10 cellular contexts compared by ENCODE assay signal in the genomic region with DNA sequence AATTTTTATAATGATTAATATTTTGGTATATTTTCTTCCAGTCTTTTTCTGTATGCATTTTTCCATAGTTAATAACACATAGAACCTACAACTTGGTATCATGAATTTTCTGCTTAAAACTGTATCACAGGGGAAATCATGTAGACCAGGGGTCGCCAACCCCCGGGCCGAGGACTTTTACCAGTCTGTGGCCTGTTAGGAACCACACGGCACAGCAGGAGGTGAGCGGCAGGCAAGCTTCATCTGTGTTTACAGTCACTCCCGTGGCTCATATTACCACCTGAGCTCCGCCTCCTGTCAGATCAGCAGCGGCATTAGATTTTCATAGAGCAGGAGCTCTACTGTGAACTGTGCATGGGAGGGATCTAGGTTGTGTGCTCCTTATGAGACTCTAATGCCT. TPM values are rescaled to one million over a fixed set of nuclear protein-coding genes. Genes with fewer than 3 reads are reported as not detected.
DNase-seq lines count a peak whose midpoint lies in the region; ATAC-seq, FAIRE-seq and TF ChIP-seq lines count a peak whose summit lies in the region.
"Had no signal": no experiment of that assay in that cellular context is flagged by ENCODE, and none has a peak within 500 bp of the region (broad histone marks: within the 10 kb centered on the region; RNA-seq: fewer than 3 reads in every experiment).

No MANE protein-coding gene starts in this region.

- H3K27ac Mint-ChIP-seq in activated CD8-positive, alpha-beta memory T cell treated with anti-CD3 and anti-CD28 coated beads, Interleukin-2, amount 10 ng/mL, durations not matched to agents 7 days and 5 days = no peak overlapping the region
- H3K27ac Mint-ChIP-seq in activated CD8-positive, alpha-beta T cell treated with anti-CD3 and anti-CD28 coated beads, Interleukin-2, amount 10 ng/mL, durations not matched to agents 7 days and 5 days = no peak overlapping the region

- H3K4me1 Mint-ChIP-seq in activated CD8-positive, alpha-beta memory T cell treated with anti-CD3 and anti-CD28 coated beads, Interleukin-2, amount 10 ng/mL, durations not matched to agents 7 days and 5 days = no peaks in the 10 kb centered on the region
- peaks cover 2% of the 10 kb centered on the region for H3K4me1 Mint-ChIP-seq in activated CD8-positive, alpha-beta T cell treated with anti-CD3 and anti-CD28 coated beads, Interleukin-2, amount 10 ng/mL, durations not matched to agents 7 days and 5 days (ENCODE audit: low read depth)

- ATAC-seq in GM21367 (IDR thresholded peaks at IDR 0.05; ENCODE audit: unreplicated experiment) = no peak
- ATAC-seq in activated CD8-positive, alpha-beta memory T cell treated with anti-CD3 and anti-CD28 coated beads, Interleukin-2, amount 10 ng/mL, durations not matched to agents 7 days and 5 days = no peak
- no peak for ATAC-seq in activated CD8-positive, alpha-beta T cell treated with anti-CD3 and anti-CD28 coated beads, Interleukin-2, amount 10 ng/mL, durations not matched to agents 7 days and 5 days
- ATAC-seq: activated naive CD4-positive, alpha-beta T cell treated with anti-CD3 and anti-CD28 coated beads, Interleukin-2, amount 50 U/mL, for 72 hours had no signal

- POLR2A ChIA-PET in activated CD8-positive, alpha-beta T cell treated with anti-CD3 and anti-CD28 coated beads, Interleukin-2, amount 10 ng/mL, durations not matched to agents 7 days and 5 days (lab: Charles Lee) = no interaction called here

- FAIRE-seq in H54 (lab: Jason Lieb, UNC) = peak; percentile 60

- DNase-seq in H54 (ENCODE audit: insufficient read length, low spot score) (no peak), NCI-H2081 treated with DMSO at 0.1 percent for 48 hours (lab: John Stamatoyannopoulos, UW) (peak; percentile 40), mucosa of gallbladder (ENCODE audit: low spot score) (peak; percentile 16), inferior parietal cortex (ENCODE audit: extremely low spot score) (no peak)
- DNase-seq in activated CD8-positive, alpha-beta memory T cell treated with anti-CD3 and anti-CD28 coated beads, Interleukin-2, amount 10 ng/mL, durations not matched to agents 7 days and 5 days = no peak
- DNase-seq in activated CD8-positive, alpha-beta T cell treated with anti-CD3 and anti-CD28 coated beads, Interleukin-2, amount 10 ng/mL, durations not matched to agents 7 days and 5 days = no peak
- DNase-seq: erythroblast had no signal

- peak overlapping the region; percentile 45 for H3K27ac ChIP-seq in VCaP

- H3K9me3 Mint-ChIP-seq in activated CD8-positive, alpha-beta memory T cell treated with anti-CD3 and anti-CD28 coated beads, Interleukin-2, amount 10 ng/mL, durations not matched to agents 7 days and 5 days (ENCODE audit: low read depth) = no peaks in the 10 kb centered on the region
- no peaks in the 10 kb centered on the region for H3K9me3 Mint-ChIP-seq in activated CD8-positive, alpha-beta T cell treated with anti-CD3 and anti-CD28 coated beads, Interleukin-2, amount 10 ng/mL, durations not matched to agents 7 days and 5 days (ENCODE audit: insufficient read depth)
- H3K9me3 Mint-ChIP-seq: activated naive CD4-positive, alpha-beta T cell treated with anti-CD3 and anti-CD28 coated beads, Interleukin-2, amount 50 U/mL, for 72 hours had no signal

- H3K4me3 Mint-ChIP-seq in activated CD8-positive, alpha-beta memory T cell treated with anti-CD3 and anti-CD28 coated beads, Interleukin-2, amount 10 ng/mL, durations not matched to agents 7 days and 5 days = no peak overlapping the region
- H3K4me3 Mint-ChIP-seq in activated CD8-positive, alpha-beta T cell treated with anti-CD3 and anti-CD28 coated beads, Interleukin-2, amount 10 ng/mL, durations not matched to agents 7 days and 5 days = no peak overlapping the region

- peaks cover 3% of the 10 kb centered on the region for H3K27me3 Mint-ChIP-seq in activated CD8-positive, alpha-beta memory T cell treated with anti-CD3 and anti-CD28 coated beads, Interleukin-2, amount 10 ng/mL, durations not matched to agents 7 days and 5 days
- no peaks in the 10 kb centered on the region for H3K27me3 Mint-ChIP-seq in activated CD8-positive, alpha-beta T cell treated with anti-CD3 and anti-CD28 coated beads, Interleukin-2, amount 10 ng/mL, durations not matched to agents 7 days and 5 days (ENCODE audit: low read depth)

- no peak for TF ChIP-seq POLR2A in H54 (IDR thresholded peaks at IDR 0.05; ENCODE audit: low read depth, low read length)

- H3K36me3 Mint-ChIP-seq in activated CD8-positive, alpha-beta memory T cell treated with anti-CD3 and anti-CD28 coated beads, Interleukin-2, amount 10 ng/mL, durations not matched to agents 7 days and 5 days = no peaks in the 10 kb centered on the region
- H3K36me3 Mint-ChIP-seq in activated CD8-positive, alpha-beta T cell treated with anti-CD3 and anti-CD28 coated beads, Interleukin-2, amount 10 ng/mL, durations not matched to agents 7 days and 5 days (ENCODE audit: low read depth) = no peaks in the 10 kb centered on the region
- H3K36me3 Mint-ChIP-seq: activated naive CD4-positive, alpha-beta T cell treated with anti-CD3 and anti-CD28 coated beads, Interleukin-2, amount 50 U/mL, for 72 hours had no signal

- CTCF ChIA-PET in activated CD8-positive, alpha-beta memory T cell treated with anti-CD3 and anti-CD28 coated beads, Interleukin-2, amount 10 ng/mL, durations not matched to agents 7 days and 5 days (lab: Charles Lee) = interaction anchor here (1.4 to 6.8 kb wide), 2 partner anchors 399 to 626 kb away, joined by 3 to 83 read pairs; a partner anchor contains a TSS
- CTCF ChIA-PET in activated CD8-positive, alpha-beta T cell treated with anti-CD3 and anti-CD28 coated beads, Interleukin-2, amount 10 ng/mL, durations not matched to agents 7 days and 5 days (lab: Charles Lee) = interaction anchor here (7.2 kb wide), 1 partner anchor 401 kb away, joined by 138 read pairs; a partner anchor contains a TSS

- TF ChIP-seq CTCF in VCaP (conservative IDR thresholded peaks at IDR 0.05) = no peak

RNA-seq across cellular contexts. Expression of a gene that starts 54.7 kb away (rescaled TPM):
- total RNA-seq in mucosa of gallbladder = 16.3 TPM
- total RNA-seq in activated CD8-positive, alpha-beta memory T cell treated with anti-CD3 and anti-CD28 coated beads, Interleukin-2, amount 10 ng/mL, durations not matched to agents 7 days and 5 days = 100 to 1,000 TPM; 116 to 149 TPM
- total RNA-seq in activated CD8-positive, alpha-beta T cell treated with anti-CD3 and anti-CD28 coated beads, Interleukin-2, amount 10 ng/mL, durations not matched to agents 7 days and 5 days = 10 to 100 TPM; 80.3 to 89.3 TPM

Comparison
In these comparisons a context has a peak if more than half of its experiments do, and no peak if none do; other contexts are left out.
1. DNase-seq: peak in NCI-H2081 treated with DMSO at 0.1 percent for 48 hours (single experiment) and mucosa of gallbladder (single experiment); none in H54 (single experiment), activated CD8-positive, alpha-beta memory T cell treated with anti-CD3 and anti-CD28 coated beads, Interleukin-2, amount 10 ng/mL, durations not matched to agents 7 days and 5 days (single experiment), inferior parietal cortex (single experiment) and activated CD8-positive, alpha-beta T cell treated with anti-CD3 and anti-CD28 coated beads, Interleukin-2, amount 10 ng/mL, durations not matched to agents 7 days and 5 days (single experiment).